1 cellular context compared by ENCODE assay signal in the genomic region with DNA sequence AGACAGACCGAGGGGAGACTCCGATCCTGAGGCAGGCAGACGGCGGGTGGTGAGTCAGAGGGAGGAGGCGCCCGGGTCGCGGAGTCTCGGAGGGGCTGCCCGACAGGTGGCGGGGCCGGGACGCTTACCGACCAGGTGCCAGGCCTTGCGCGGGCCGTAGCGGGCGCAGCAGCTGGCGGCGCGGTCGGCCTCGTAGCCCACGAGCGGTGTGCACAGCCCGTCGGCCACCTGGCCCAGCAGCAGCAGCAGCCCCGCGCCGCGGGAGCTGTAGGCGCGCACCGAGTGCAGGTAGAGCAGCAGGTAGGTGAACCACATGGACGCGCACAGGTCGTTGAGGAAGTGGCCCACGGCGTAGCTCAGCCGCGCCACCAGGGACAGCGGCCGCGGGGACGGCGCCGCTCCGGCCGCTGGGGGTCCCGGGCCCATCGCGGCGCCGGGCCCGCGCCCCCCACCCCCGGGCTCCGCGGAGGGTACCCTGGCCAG.
TF ChIP-seq lines count a peak whose summit lies in the region.

No MANE protein-coding gene starts in this region.

TF ChIP-seq in GM12878, 131 proteins besides CTCF, POLR2A, EP300 and RAD21 (continued from another document and continues in another):
- TF ChIP-seq NR2C2 (IDR thresholded peaks at IDR 0.05; ENCODE audit: borderline replicate concordance, control insufficient read depth, insufficient read length, low read depth) (no peak), ATF2 (IDR thresholded peaks at IDR 0.05; ENCODE audit: low read length) (no peak), ZBED1 (IDR thresholded peaks at IDR 0.05; ENCODE audit: borderline replicate concordance) (no peak), NR2C1 (IDR thresholded peaks at IDR 0.05) (no peak), SKIL (IDR thresholded peaks at IDR 0.05; ENCODE audit: low read depth, poor library complexity, severe bottlenecking) (no peak), BCL11A (IDR thresholded peaks at IDR 0.05; ENCODE audit: low read depth, low read length) (no peak), NFXL1 (IDR thresholded peaks at IDR 0.05; ENCODE audit: borderline replicate concordance) (no peak), MEF2A (IDR thresholded peaks at IDR 0.05; ENCODE audit: insufficient read depth, low read depth, low read length) (no peak), ESRRA (IDR thresholded peaks at IDR 0.05; ENCODE audit: low read length) (no peak), CBFB (IDR thresholded peaks at IDR 0.05; ENCODE audit: low read depth) (no peak), HCFC1 (IDR thresholded peaks at IDR 0.05; ENCODE audit: low read length) (no peak), ZNF384 (IDR thresholded peaks at IDR 0.05; ENCODE audit: borderline replicate concordance, low read depth, low read length) (no peak), ZBTB11 (CRISPR knock-in tag; IDR thresholded peaks at IDR 0.05) (no peak), KDM1A (IDR thresholded peaks at IDR 0.05; ENCODE audit: borderline replicate concordance) (no peak), STAT3 (IDR thresholded peaks at IDR 0.05; ENCODE audit: low read depth, low read length) (no peak), SMC3 (IDR thresholded peaks at IDR 0.05; ENCODE audit: borderline replicate concordance, low read length) (no peak), SPI1 (IDR thresholded peaks at IDR 0.05; ENCODE audit: borderline replicate concordance, insufficient read depth, low read depth, low read length) (peak; percentile 50; the same call in 1 of the 2 replicates), SMAD1 (IDR thresholded peaks at IDR 0.05; ENCODE audit: low read depth, partially characterized antibody) (no peak), HSF1 (IDR thresholded peaks at IDR 0.05; ENCODE audit: low read depth, low read length) (no peak), ETV6 (conservative IDR thresholded peaks at IDR 0.05 in 1 of 2, IDR thresholded peaks at IDR 0.05 in 1 of 2; ENCODE audit: borderline replicate concordance in 1 of 2, low read depth in 1 of 2) (no peak), TAF1 (IDR thresholded peaks at IDR 0.05; ENCODE audit: borderline replicate concordance, low read depth, low read length) (no peak), FOXM1 (IDR thresholded peaks at IDR 0.05; ENCODE audit: low read depth, low read length) (no peak), TBL1XR1 (IDR thresholded peaks at IDR 0.05; ENCODE audit: low read depth, low read length) (no peak), NR2F1 (conservative IDR thresholded peaks at IDR 0.05) (peak; percentile 68; the same call in 1 of the 2 replicates), USF1 (IDR thresholded peaks at IDR 0.05; ENCODE audit: borderline replicate concordance, extremely low read length, insufficient read depth, low read depth, low read length) (no peak), JUND (IDR thresholded peaks at IDR 0.05; ENCODE audit: low read depth, low read length) (no peak), BHLHE40 (IDR thresholded peaks at IDR 0.05; ENCODE audit: borderline replicate concordance in 1 of 2, low read depth in 2 of 2, low read length in 1 of 2) (no peak), YY1 (IDR thresholded peaks at IDR 0.05; ENCODE audit: low read depth, low read length) (no peak), TCF12 (IDR thresholded peaks at IDR 0.05; ENCODE audit: low read depth, low read length) (peak; percentile 84)
- TF ChIP-seq, protein P1, sequence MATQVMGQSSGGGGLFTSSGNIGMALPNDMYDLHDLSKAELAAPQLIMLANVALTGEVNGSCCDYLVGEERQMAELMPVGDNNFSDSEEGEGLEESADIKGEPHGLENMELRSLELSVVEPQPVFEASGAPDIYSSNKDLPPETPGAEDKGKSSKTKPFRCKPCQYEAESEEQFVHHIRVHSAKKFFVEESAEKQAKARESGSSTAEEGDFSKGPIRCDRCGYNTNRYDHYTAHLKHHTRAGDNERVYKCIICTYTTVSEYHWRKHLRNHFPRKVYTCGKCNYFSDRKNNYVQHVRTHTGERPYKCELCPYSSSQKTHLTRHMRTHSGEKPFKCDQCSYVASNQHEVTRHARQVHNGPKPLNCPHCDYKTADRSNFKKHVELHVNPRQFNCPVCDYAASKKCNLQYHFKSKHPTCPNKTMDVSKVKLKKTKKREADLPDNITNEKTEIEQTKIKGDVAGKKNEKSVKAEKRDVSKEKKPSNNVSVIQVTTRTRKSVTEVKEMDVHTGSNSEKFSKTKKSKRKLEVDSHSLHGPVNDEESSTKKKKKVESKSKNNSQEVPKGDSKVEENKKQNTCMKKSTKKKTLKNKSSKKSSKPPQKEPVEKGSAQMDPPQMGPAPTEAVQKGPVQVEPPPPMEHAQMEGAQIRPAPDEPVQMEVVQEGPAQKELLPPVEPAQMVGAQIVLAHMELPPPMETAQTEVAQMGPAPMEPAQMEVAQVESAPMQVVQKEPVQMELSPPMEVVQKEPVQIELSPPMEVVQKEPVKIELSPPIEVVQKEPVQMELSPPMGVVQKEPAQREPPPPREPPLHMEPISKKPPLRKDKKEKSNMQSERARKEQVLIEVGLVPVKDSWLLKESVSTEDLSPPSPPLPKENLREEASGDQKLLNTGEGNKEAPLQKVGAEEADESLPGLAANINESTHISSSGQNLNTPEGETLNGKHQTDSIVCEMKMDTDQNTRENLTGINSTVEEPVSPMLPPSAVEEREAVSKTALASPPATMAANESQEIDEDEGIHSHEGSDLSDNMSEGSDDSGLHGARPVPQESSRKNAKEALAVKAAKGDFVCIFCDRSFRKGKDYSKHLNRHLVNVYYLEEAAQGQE (IDR thresholded peaks at IDR 0.05; ENCODE audit: low read depth, low read length): peak; percentile 56; the same call in 1 of the 2 replicates
- TF ChIP-seq, protein P2, sequence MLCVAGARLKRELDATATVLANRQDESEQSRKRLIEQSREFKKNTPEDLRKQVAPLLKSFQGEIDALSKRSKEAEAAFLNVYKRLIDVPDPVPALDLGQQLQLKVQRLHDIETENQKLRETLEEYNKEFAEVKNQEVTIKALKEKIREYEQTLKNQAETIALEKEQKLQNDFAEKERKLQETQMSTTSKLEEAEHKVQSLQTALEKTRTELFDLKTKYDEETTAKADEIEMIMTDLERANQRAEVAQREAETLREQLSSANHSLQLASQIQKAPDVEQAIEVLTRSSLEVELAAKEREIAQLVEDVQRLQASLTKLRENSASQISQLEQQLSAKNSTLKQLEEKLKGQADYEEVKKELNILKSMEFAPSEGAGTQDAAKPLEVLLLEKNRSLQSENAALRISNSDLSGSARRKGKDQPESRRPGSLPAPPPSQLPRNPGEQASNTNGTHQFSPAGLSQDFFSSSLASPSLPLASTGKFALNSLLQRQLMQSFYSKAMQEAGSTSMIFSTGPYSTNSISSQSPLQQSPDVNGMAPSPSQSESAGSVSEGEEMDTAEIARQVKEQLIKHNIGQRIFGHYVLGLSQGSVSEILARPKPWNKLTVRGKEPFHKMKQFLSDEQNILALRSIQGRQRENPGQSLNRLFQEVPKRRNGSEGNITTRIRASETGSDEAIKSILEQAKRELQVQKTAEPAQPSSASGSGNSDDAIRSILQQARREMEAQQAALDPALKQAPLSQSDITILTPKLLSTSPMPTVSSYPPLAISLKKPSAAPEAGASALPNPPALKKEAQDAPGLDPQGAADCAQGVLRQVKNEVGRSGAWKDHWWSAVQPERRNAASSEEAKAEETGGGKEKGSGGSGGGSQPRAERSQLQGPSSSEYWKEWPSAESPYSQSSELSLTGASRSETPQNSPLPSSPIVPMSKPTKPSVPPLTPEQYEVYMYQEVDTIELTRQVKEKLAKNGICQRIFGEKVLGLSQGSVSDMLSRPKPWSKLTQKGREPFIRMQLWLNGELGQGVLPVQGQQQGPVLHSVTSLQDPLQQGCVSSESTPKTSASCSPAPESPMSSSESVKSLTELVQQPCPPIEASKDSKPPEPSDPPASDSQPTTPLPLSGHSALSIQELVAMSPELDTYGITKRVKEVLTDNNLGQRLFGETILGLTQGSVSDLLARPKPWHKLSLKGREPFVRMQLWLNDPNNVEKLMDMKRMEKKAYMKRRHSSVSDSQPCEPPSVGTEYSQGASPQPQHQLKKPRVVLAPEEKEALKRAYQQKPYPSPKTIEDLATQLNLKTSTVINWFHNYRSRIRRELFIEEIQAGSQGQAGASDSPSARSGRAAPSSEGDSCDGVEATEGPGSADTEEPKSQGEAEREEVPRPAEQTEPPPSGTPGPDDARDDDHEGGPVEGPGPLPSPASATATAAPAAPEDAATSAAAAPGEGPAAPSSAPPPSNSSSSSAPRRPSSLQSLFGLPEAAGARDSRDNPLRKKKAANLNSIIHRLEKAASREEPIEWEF (IDR thresholded peaks at IDR 0.05; ENCODE audit: insufficient replicate concordance, low read depth, low read length): no peak
- TF ChIP-seq, protein P3, sequence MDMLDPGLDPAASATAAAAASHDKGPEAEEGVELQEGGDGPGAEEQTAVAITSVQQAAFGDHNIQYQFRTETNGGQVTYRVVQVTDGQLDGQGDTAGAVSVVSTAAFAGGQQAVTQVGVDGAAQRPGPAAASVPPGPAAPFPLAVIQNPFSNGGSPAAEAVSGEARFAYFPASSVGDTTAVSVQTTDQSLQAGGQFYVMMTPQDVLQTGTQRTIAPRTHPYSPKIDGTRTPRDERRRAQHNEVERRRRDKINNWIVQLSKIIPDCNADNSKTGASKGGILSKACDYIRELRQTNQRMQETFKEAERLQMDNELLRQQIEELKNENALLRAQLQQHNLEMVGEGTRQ (IDR thresholded peaks at IDR 0.05; ENCODE audit: borderline replicate concordance, low read depth, low read length): no peak
- TF ChIP-seq, protein P4, sequence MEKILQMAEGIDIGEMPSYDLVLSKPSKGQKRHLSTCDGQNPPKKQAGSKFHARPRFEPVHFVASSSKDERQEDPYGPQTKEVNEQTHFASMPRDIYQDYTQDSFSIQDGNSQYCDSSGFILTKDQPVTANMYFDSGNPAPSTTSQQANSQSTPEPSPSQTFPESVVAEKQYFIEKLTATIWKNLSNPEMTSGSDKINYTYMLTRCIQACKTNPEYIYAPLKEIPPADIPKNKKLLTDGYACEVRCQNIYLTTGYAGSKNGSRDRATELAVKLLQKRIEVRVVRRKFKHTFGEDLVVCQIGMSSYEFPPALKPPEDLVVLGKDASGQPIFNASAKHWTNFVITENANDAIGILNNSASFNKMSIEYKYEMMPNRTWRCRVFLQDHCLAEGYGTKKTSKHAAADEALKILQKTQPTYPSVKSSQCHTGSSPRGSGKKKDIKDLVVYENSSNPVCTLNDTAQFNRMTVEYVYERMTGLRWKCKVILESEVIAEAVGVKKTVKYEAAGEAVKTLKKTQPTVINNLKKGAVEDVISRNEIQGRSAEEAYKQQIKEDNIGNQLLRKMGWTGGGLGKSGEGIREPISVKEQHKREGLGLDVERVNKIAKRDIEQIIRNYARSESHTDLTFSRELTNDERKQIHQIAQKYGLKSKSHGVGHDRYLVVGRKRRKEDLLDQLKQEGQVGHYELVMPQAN (conservative IDR thresholded peaks at IDR 0.05): peak; percentile 82
